1 cellular context compared by ENCODE assay signal in the genomic region with DNA sequence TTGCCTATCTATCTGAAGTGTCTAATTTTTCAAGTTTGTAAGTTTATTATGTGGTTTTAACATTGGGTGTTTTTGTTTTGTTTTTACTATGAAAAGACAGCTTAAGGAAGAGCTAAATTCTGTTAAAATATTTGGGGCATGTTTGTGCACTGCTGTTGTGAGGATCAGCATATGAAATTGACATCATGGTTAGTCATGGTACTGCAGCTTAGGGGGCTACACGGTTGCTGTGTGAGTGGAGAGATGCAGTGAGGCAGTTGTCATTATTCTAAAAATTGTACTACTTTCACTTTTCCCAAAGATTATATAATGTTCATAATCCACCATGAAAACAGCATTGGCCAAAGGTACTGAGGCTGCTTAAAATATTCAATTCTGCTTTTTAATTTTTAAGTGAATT.
TF ChIP-seq lines count a peak whose summit lies in the region.

No MANE protein-coding gene starts in this region.

TF ChIP-seq in A549, 52 proteins besides CTCF, POLR2A, EP300 and RAD21 (continued from another document):
- no peak for TF ChIP-seq CBX8 (IDR thresholded peaks at IDR 0.05)
- no peak for TF ChIP-seq PHF8 (IDR thresholded peaks at IDR 0.05; ENCODE audit: borderline replicate concordance, low read depth)
- no peak for TF ChIP-seq FOXS1 (CRISPR knock-in tag; IDR thresholded peaks at IDR 0.05)
- TF ChIP-seq BHLHE40 (IDR thresholded peaks at IDR 0.05; ENCODE audit: low read depth, low read length), result no peak
- TF ChIP-seq, protein P1, sequence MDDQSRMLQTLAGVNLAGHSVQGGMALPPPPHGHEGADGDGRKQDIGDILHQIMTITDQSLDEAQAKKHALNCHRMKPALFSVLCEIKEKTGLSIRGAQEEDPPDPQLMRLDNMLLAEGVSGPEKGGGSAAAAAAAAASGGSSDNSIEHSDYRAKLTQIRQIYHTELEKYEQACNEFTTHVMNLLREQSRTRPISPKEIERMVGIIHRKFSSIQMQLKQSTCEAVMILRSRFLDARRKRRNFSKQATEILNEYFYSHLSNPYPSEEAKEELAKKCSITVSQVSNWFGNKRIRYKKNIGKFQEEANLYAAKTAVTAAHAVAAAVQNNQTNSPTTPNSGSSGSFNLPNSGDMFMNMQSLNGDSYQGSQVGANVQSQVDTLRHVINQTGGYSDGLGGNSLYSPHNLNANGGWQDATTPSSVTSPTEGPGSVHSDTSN (IDR thresholded peaks at IDR 0.05), result no peak
- TF ChIP-seq ZC3H11A (IDR thresholded peaks at IDR 0.05), result no peak
- TF ChIP-seq, protein P2, sequence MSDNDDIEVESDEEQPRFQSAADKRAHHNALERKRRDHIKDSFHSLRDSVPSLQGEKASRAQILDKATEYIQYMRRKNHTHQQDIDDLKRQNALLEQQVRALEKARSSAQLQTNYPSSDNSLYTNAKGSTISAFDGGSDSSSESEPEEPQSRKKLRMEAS (IDR thresholded peaks at IDR 0.05), result no peak
- TF ChIP-seq, protein P3, sequence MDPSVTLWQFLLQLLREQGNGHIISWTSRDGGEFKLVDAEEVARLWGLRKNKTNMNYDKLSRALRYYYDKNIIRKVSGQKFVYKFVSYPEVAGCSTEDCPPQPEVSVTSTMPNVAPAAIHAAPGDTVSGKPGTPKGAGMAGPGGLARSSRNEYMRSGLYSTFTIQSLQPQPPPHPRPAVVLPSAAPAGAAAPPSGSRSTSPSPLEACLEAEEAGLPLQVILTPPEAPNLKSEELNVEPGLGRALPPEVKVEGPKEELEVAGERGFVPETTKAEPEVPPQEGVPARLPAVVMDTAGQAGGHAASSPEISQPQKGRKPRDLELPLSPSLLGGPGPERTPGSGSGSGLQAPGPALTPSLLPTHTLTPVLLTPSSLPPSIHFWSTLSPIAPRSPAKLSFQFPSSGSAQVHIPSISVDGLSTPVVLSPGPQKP (IDR thresholded peaks at IDR 0.05; ENCODE audit: low read depth, low read length), result no peak
- no peak for TF ChIP-seq JUN (IDR thresholded peaks at IDR 0.05)
TF ChIP-seq in A549: peak in this region for 0.
